In the genomic region with DNA sequence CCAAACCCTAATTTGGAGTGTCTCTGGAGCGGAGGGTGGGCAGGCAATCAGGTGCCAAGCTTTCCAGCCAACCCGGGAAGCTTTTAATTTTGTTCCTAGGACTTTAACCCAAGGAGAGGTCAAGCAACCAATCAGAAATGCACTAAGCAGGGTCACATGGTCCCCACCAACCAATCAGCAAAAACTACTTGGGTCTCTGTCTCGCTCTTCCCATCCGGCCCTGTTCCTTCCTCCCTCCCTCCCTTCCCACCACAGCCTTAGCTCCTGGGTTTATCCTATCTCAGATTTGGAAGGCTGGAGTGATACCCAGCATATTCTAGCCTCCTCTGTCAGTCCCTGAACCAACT, we compare ENCODE assay signal across 10 cellular contexts. TPM values are rescaled to one million over a fixed set of nuclear protein-coding genes. Genes with fewer than 3 reads are reported as not detected.
DNase-seq lines count a peak whose midpoint lies in the region; ATAC-seq, FAIRE-seq and TF ChIP-seq lines count a peak whose summit lies in the region.
"Had no signal": no experiment of that assay in that cellular context is flagged by ENCODE, and none has a peak within 500 bp of the region (broad histone marks: within the 10 kb centered on the region; RNA-seq: fewer than 3 reads in every experiment).

No MANE protein-coding gene starts in this region.

- no peak overlapping the region for H3K9ac ChIP-seq in KMS-11
- H3K9ac ChIP-seq in H1 (replicated peaks in 1 of 4; ENCODE audit: extremely low read depth in 1 of 4, low read depth in 3 of 4, low read length in 3 of 4) = no peak overlapping the region

- no peaks in the 10 kb centered on the region for H3K36me3 ChIP-seq in KMS-11 (ENCODE audit: insufficient read depth)
- H3K36me3 ChIP-seq in H1 (ENCODE audit: control insufficient read depth in 2 of 4, insufficient read depth in 4 of 4, low read length in 3 of 4) = no peaks in the 10 kb centered on the region; a peak in 1 of 8 replicates
- H3K36me3 ChIP-seq in gastrocnemius medialis = no peaks in the 10 kb centered on the region
- no peaks in the 10 kb centered on the region for H3K36me3 ChIP-seq in heart right ventricle

- no peaks in the 10 kb centered on the region for H3K23me2 ChIP-seq in H1 (ENCODE audit: low read depth, low read length)

- no peak overlapping the region for H3K4ac ChIP-seq in H1 (replicated peaks; ENCODE audit: insufficient read length, low read depth, low read length)

- CTCF ChIA-PET in H1 (lab: Charles Lee; ENCODE audit: partially characterized antibody) = interaction anchor here (1.8 to 20.0 kb wide), 5 partner anchors 8 to 293 kb away, joined by 4 to 339 read pairs (median 9); a partner anchor contains a TSS

- H2BK5ac ChIP-seq in H1 (ENCODE audit: low read depth, low read length) = no peak overlapping the region

- H4K91ac ChIP-seq in H1 (replicated peaks; ENCODE audit: insufficient read length, low read length) = no peak overlapping the region

- no peak overlapping the region for H4K8ac ChIP-seq in H1 (ENCODE audit: extremely low read depth, insufficient read depth, low read length)

- H3K27me3 ChIP-seq in KMS-11 (ENCODE audit: insufficient read depth, low read depth) = peaks cover 98% of the 10 kb centered on the region
- peaks cover 95 to 100% (median 99%) of the 10 kb centered on the region in 4 experiments for H3K27me3 ChIP-seq in H1 (replicated peaks in 1 of 4; ENCODE audit: control insufficient read depth in 3 of 4, extremely low read depth in 1 of 4, insufficient read depth in 3 of 4, low read length in 3 of 4)
- H3K27me3 ChIP-seq in gastrocnemius medialis = no peaks in the 10 kb centered on the region
- H3K27me3 ChIP-seq in heart right ventricle = peaks cover 16 to 99% (median 99%) of the 10 kb centered on the region in 7 donors

- peak; percentile 96 for FAIRE-seq in G401.6 (lab: Jason Lieb, UNC)
- FAIRE-seq in H1 (lab: Jason Lieb, UNC) = no peak

- H2BK20ac ChIP-seq in H1 (ENCODE audit: low read length) = no peak overlapping the region

- H3K4me3 ChIP-seq in KMS-11 (IDR thresholded peaks at IDR 0.05; ENCODE audit: insufficient read depth, low read depth, low read length) (no peak overlapping the region), H1 (ENCODE audit: extremely low read depth in 1 of 4, insufficient read depth in 2 of 4, low read depth in 3 of 4, low read length in 4 of 4) (no peak overlapping the region), gastrocnemius medialis (peak overlapping the region; percentile 6 to 32 (median 28)), heart right ventricle (no peak overlapping the region)

- ATAC-seq in gastrocnemius medialis (peak; percentile 69 to 76), heart right ventricle (no peak)
- no peak for ATAC-seq in activated CD4-positive, CD25-positive, alpha-beta regulatory T cell treated with anti-CD3 and anti-CD28 coated beads, Interleukin-2, amount 50 U/mL, for 24 hours

- no peak overlapping the region for H3K56ac ChIP-seq in H1 (replicated peaks; ENCODE audit: insufficient read length, low read depth, low read length)

- H3K4me1 ChIP-seq in KMS-11 (ENCODE audit: low read depth, poor library complexity, severe bottlenecking) (no peaks in the 10 kb centered on the region), H1 (replicated peaks in 1 of 4; ENCODE audit: control insufficient read depth in 3 of 4, insufficient read depth in 4 of 4, low read length in 3 of 4) (no peaks in the 10 kb centered on the region; a peak in 1 of 7 replicates), gastrocnemius medialis (peaks cover 19 to 27% of the 10 kb centered on the region in 2 donors), heart right ventricle (no peaks in the 10 kb centered on the region)

- DNase-seq in H1 (ENCODE audit: low read depth in 1 of 2, low spot score in 2 of 2) (no peak), gastrocnemius medialis (peak in 1 of 2 donors; percentile 58), heart right ventricle (no peak), COLO829 (ENCODE audit: low spot score) (no peak), DMS114 treated with DMSO at 0.1 percent for 48 hours (lab: John Stamatoyannopoulos, UW; ENCODE audit: unreplicated experiment) (no peak)
- DNase-seq: CD4-positive, alpha-beta T cell; NCI-H1048 had no signal

- H3K79me2 ChIP-seq in KMS-11 (ENCODE audit: insufficient read depth, low read depth) = no peaks in the 10 kb centered on the region
- H3K79me2 ChIP-seq in H1 (ENCODE audit: control insufficient read depth in 1 of 2, insufficient read depth in 2 of 2, low read length in 2 of 2) = no peaks in the 10 kb centered on the region

- H3K4me2 ChIP-seq in KMS-11 (no peak overlapping the region), H1 (ENCODE audit: insufficient read depth in 1 of 2, low read depth in 2 of 2, low read length in 2 of 2) (no peak overlapping the region)

- TF ChIP-seq RAD21 in H1 (IDR thresholded peaks at IDR 0.05 in 1 of 2, conservative IDR thresholded peaks at IDR 0.05 in 1 of 2; ENCODE audit: low read depth in 2 of 2, low read length in 2 of 2) = no peak

- H2BK15ac ChIP-seq in H1 (ENCODE audit: low read length) = no peak overlapping the region

- WGBS in H1 (ENCODE audit: extremely low coverage in 1 of 2, insufficient coverage in 1 of 2, insufficient read length in 1 of 2, insufficient replicate concordance in 2 of 2, low coverage in 1 of 2, low lambda C conversion rate in 2 of 2, missing lambda C conversion rate in 1 of 2), 2 experiments = 65% methylated on average over 4 of the region's 4 CpGs; no CpG with 5 or more reads in 1 of the 2 experiments
- WGBS in heart right ventricle, 2 donors = 42 to 51% methylated on average over 4 of the region's 4 CpGs

- H3K23ac ChIP-seq in H1 (ENCODE audit: insufficient read length) = no peak overlapping the region

- no peak overlapping the region for H4K5ac ChIP-seq in H1 (ENCODE audit: insufficient read length, low read depth, low read length)

- intact Hi-C loops in gastrocnemius medialis (cut with DNase I; ENCODE audit: low total_unique reads) = no loop called here
- intact Hi-C loops in heart right ventricle (cut with DNase I) = no loop called here

- peak overlapping the region; percentile 14; the same call in 1 of the 2 replicates for H2AFZ ChIP-seq in KMS-11 (ENCODE audit: low read depth)
- H2AFZ ChIP-seq in H1 (ENCODE audit: low read length) = no peak overlapping the region

- no peak overlapping the region for H3K18ac ChIP-seq in H1 (ENCODE audit: extremely low read depth, low read length)

- H3K27ac ChIP-seq in KMS-11 = no peak overlapping the region
- no peak overlapping the region for H3K27ac ChIP-seq in H1 (ENCODE audit: low read depth, low read length)
- peak overlapping the region; percentile 25 to 68 (median 65) for H3K27ac ChIP-seq in gastrocnemius medialis
- H3K27ac ChIP-seq in heart right ventricle = no peak overlapping the region

- POLR2A ChIA-PET in H1 (lab: Charles Lee; ENCODE audit: partially characterized antibody) = no interaction called here

- in situ Hi-C loops in gastrocnemius medialis (cut with MboI; ENCODE audit: low sequenced_read_pairs in 4 of 4) = no loop called here

- TF ChIP-seq CTCF in KMS-11 (conservative IDR thresholded peaks at IDR 0.05; ENCODE audit: low read depth, low read length) = no peak
- no peak for TF ChIP-seq CTCF in H1 (IDR thresholded peaks at IDR 0.05; ENCODE audit: control extremely low read depth in 1 of 3, insufficient read depth in 1 of 3, low read depth in 1 of 3, low read length in 3 of 3)
- TF ChIP-seq CTCF in gastrocnemius medialis (IDR thresholded peaks at IDR 0.05 in 4 of 5, conservative IDR thresholded peaks at IDR 0.05 in 1 of 5) = no peak
- no peak for TF ChIP-seq CTCF in heart right ventricle (IDR thresholded peaks at IDR 0.05)

- no peaks in the 10 kb centered on the region; a peak in 2 of 4 replicates for H3K9me3 ChIP-seq in H1 (ENCODE audit: insufficient read depth in 2 of 2, low read depth in 1 of 2, low read length in 1 of 2)
- H3K9me3 ChIP-seq in gastrocnemius medialis = no peaks in the 10 kb centered on the region
- no peaks in the 10 kb centered on the region for H3K9me3 ChIP-seq in heart right ventricle

- no peak for TF ChIP-seq POLR2A in H1 (IDR thresholded peaks at IDR 0.05; ENCODE audit: control extremely low read depth in 1 of 2, low read depth in 2 of 2, low read length in 2 of 2)
- TF ChIP-seq POLR2A in gastrocnemius medialis (IDR thresholded peaks at IDR 0.05) = no peak

- TF ChIP-seq EP300 in H1 (IDR thresholded peaks at IDR 0.05; ENCODE audit: borderline replicate concordance in 1 of 2, low read depth in 2 of 2, low read length in 2 of 2) = no peak

- H3K79me1 ChIP-seq in H1 (ENCODE audit: low read depth, low read length) = no peaks in the 10 kb centered on the region

- H2AK5ac ChIP-seq in H1 (ENCODE audit: low read depth, low read length) = no peak overlapping the region

- H3K14ac ChIP-seq in H1 (ENCODE audit: insufficient read length) = no peak overlapping the region

- H2BK120ac ChIP-seq in H1 (replicated peaks; ENCODE audit: low read depth, low read length) = no peak overlapping the region

- no peak overlapping the region for H2BK12ac ChIP-seq in H1 (ENCODE audit: low read depth, low read length)

- H4K20me1 ChIP-seq in KMS-11 (ENCODE audit: insufficient read depth) = no peaks in the 10 kb centered on the region
- H4K20me1 ChIP-seq in H1 (replicated peaks in 1 of 2; ENCODE audit: control insufficient read depth in 1 of 2, insufficient read depth in 2 of 2, low read length in 2 of 2) = peaks cover 9 to 18% of the 10 kb centered on the region in 2 experiments

RNA-seq across cellular contexts. Expression of a gene that starts 7.3 kb away (rescaled TPM):
- not detected in 2 replicates for total RNA-seq in H1 (2021; fragmentation: NEBNext Ultra II Directional; extraction: Animal tissue kit (Norgen Biotek cat#: 25700))
- polyA plus RNA-seq in H1 (2011; rRNA removed) (not detected in 2 replicates), heart right ventricle (under 1 TPM in 1 of 2 donors, not detected in 1; 0.01 TPM)
- not detected for polyA plus RNA-seq in H1 (2011; cell fraction: cytosol; rRNA removed)
- not detected for polyA plus RNA-seq in H1 (2011; cell fraction: nucleus; rRNA removed)
- polyA plus RNA-seq in H1 (2012, experiment 1 of 2) = not detected in 4 replicates
- polyA plus RNA-seq in H1 (2012, experiment 2 of 2) = not detected
- not detected for polyA plus RNA-seq in H1 (2013, experiment 1 of 2)
- polyA plus RNA-seq in H1 (2013, experiment 2 of 2) = not detected
- not detected in 2 replicates for polyA minus RNA-seq in H1 (2011; rRNA and poly(A)+ RNA removed)
- polyA minus RNA-seq in H1 (2011; cell fraction: cytosol; rRNA and poly(A)+ RNA removed) = not detected
- polyA minus RNA-seq in H1 (2011; cell fraction: nucleus; rRNA and poly(A)+ RNA removed) = not detected
- total RNA-seq in gastrocnemius medialis (1 to 10 TPM in 1 of 4 donors, under 1 TPM in 1, not detected in 2; 0.36 to 1.4 TPM), heart right ventricle (not detected)
- total RNA-seq: CD4-positive, alpha-beta T cell had no signal

RNA-seq across cellular contexts. Expression of a gene that starts 11.9 kb away (rescaled TPM):
- total RNA-seq in H1 (2021; fragmentation: NEBNext Ultra II Directional; extraction: Animal tissue kit (Norgen Biotek cat#: 25700)) = not detected in 2 replicates
- polyA plus RNA-seq in H1 (2011; rRNA removed) (not detected in 2 replicates), heart right ventricle (under 1 TPM; 0.03 to 0.29 TPM)
- not detected for polyA plus RNA-seq in H1 (2011; cell fraction: cytosol; rRNA removed)
- polyA plus RNA-seq in H1 (2011; cell fraction: nucleus; rRNA removed) = not detected
- not detected in 4 replicates for polyA plus RNA-seq in H1 (2012, experiment 1 of 2)
- polyA plus RNA-seq in H1 (2012, experiment 2 of 2) = not detected
- polyA plus RNA-seq in H1 (2013, experiment 1 of 2) = not detected
- not detected for polyA plus RNA-seq in H1 (2013, experiment 2 of 2)
- not detected in 2 replicates for polyA minus RNA-seq in H1 (2011; rRNA and poly(A)+ RNA removed)
- polyA minus RNA-seq in H1 (2011; cell fraction: cytosol; rRNA and poly(A)+ RNA removed) = not detected
- not detected for polyA minus RNA-seq in H1 (2011; cell fraction: nucleus; rRNA and poly(A)+ RNA removed)
- total RNA-seq in gastrocnemius medialis (1 to 10 TPM; 1.0 to 4.7 (median 3.8) TPM), heart right ventricle (under 1 TPM in 4 of 10 donors, not detected in 6; 0.13 to 0.36 (median 0.18) TPM)
- total RNA-seq: CD4-positive, alpha-beta T cell had no signal

RNA-seq across cellular contexts. Expression of a gene that starts 13.5 kb away (rescaled TPM):
- not detected in 2 replicates for total RNA-seq in H1 (2021; fragmentation: NEBNext Ultra II Directional; extraction: Animal tissue kit (Norgen Biotek cat#: 25700))
- polyA plus RNA-seq in H1 (2011; rRNA removed) = not detected in 2 replicates
- not detected for polyA plus RNA-seq in H1 (2011; cell fraction: cytosol; rRNA removed)
- polyA plus RNA-seq in H1 (2011; cell fraction: nucleus; rRNA removed) = not detected
- polyA plus RNA-seq in H1 (2012, experiment 1 of 2) = not detected in 4 replicates
- polyA plus RNA-seq in H1 (2012, experiment 2 of 2) = not detected
- polyA plus RNA-seq in H1 (2013, experiment 1 of 2) = 0.02 TPM
- 0.02 TPM for polyA plus RNA-seq in H1 (2013, experiment 2 of 2)
- not detected in 2 replicates for polyA minus RNA-seq in H1 (2011; rRNA and poly(A)+ RNA removed)
- not detected for polyA minus RNA-seq in H1 (2011; cell fraction: cytosol; rRNA and poly(A)+ RNA removed)
- polyA minus RNA-seq in H1 (2011; cell fraction: nucleus; rRNA and poly(A)+ RNA removed) = not detected
- total RNA-seq in gastrocnemius medialis = 1 to 10 TPM in 1 of 4 donors, under 1 TPM in 3; 0.51 to 2.0 (median 0.71) TPM
- total RNA-seq in heart right ventricle = under 1 TPM in 3 of 10 donors, not detected in 7; 0.21 to 0.22 (median 0.21) TPM
- under 1 TPM in 1 of 2 donors, not detected in 1; 0.03 TPM for polyA plus RNA-seq in heart right ventricle
- total RNA-seq: CD4-positive, alpha-beta T cell had no signal

RNA-seq across cellular contexts. Expression of a gene that starts 31.3 kb away (rescaled TPM):
- total RNA-seq in H1 (2021; fragmentation: NEBNext Ultra II Directional; extraction: Animal tissue kit (Norgen Biotek cat#: 25700)) = not detected in 2 replicates
- polyA plus RNA-seq in H1 (2011; rRNA removed) (not detected in 2 replicates), heart right ventricle (not detected)
- not detected for polyA plus RNA-seq in H1 (2011; cell fraction: cytosol; rRNA removed)
- polyA plus RNA-seq in H1 (2011; cell fraction: nucleus; rRNA removed) = not detected
- 0.09 TPM in 1 of 4 replicates, not detected in the others for polyA plus RNA-seq in H1 (2012, experiment 1 of 2)
- polyA plus RNA-seq in H1 (2012, experiment 2 of 2) = not detected
- not detected for polyA plus RNA-seq in H1 (2013, experiment 1 of 2)
- polyA plus RNA-seq in H1 (2013, experiment 2 of 2) = not detected
- not detected in 2 replicates for polyA minus RNA-seq in H1 (2011; rRNA and poly(A)+ RNA removed)
- not detected for polyA minus RNA-seq in H1 (2011; cell fraction: cytosol; rRNA and poly(A)+ RNA removed)
- polyA minus RNA-seq in H1 (2011; cell fraction: nucleus; rRNA and poly(A)+ RNA removed) = not detected
- total RNA-seq in gastrocnemius medialis (1 to 10 TPM; 3.3 to 4.9 (median 3.8) TPM), heart right ventricle (not detected)
- total RNA-seq: CD4-positive, alpha-beta T cell had no signal

RNA-seq across cellular contexts. Expression of a gene that starts 40.2 kb away (rescaled TPM):
- not detected in 2 replicates for total RNA-seq in H1 (2021; fragmentation: NEBNext Ultra II Directional; extraction: Animal tissue kit (Norgen Biotek cat#: 25700))
- polyA plus RNA-seq in H1 (2011; rRNA removed) (not detected in 2 replicates), heart right ventricle (not detected)
- polyA plus RNA-seq in H1 (2011; cell fraction: cytosol; rRNA removed) = not detected
- not detected for polyA plus RNA-seq in H1 (2011; cell fraction: nucleus; rRNA removed)
- polyA plus RNA-seq in H1 (2012, experiment 1 of 2) = not detected in 4 replicates
- not detected for polyA plus RNA-seq in H1 (2012, experiment 2 of 2)
- polyA plus RNA-seq in H1 (2013, experiment 1 of 2) = not detected
- polyA plus RNA-seq in H1 (2013, experiment 2 of 2) = not detected
- polyA minus RNA-seq in H1 (2011; rRNA and poly(A)+ RNA removed) = not detected in 2 replicates
- polyA minus RNA-seq in H1 (2011; cell fraction: cytosol; rRNA and poly(A)+ RNA removed) = not detected
- polyA minus RNA-seq in H1 (2011; cell fraction: nucleus; rRNA and poly(A)+ RNA removed) = not detected
- total RNA-seq in gastrocnemius medialis (10 to 100 TPM; 13.6 to 37.7 (median 26.3) TPM), heart right ventricle (not detected)
- total RNA-seq: CD4-positive, alpha-beta T cell had no signal

Comparison
In these comparisons a context has a peak if more than half of its experiments do, and no peak if none do; other contexts are left out.
1. H3K27ac ChIP-seq: peak in gastrocnemius medialis (4 of 4); none in KMS-11 (single experiment), H1 (single experiment) and heart right ventricle (0 of 10).
2. H3K4me3 ChIP-seq: peak in gastrocnemius medialis (4 of 4); none in KMS-11 (single experiment), H1 (0 of 4) and heart right ventricle (0 of 10).
3. ATAC-seq: peak in gastrocnemius medialis (2 of 2); none in activated CD4-positive, CD25-positive, alpha-beta regulatory T cell treated with anti-CD3 and anti-CD28 coated beads, Interleukin-2, amount 50 U/mL, for 24 hours (0 of 2) and heart right ventricle (0 of 8).